In the genomic region with DNA sequence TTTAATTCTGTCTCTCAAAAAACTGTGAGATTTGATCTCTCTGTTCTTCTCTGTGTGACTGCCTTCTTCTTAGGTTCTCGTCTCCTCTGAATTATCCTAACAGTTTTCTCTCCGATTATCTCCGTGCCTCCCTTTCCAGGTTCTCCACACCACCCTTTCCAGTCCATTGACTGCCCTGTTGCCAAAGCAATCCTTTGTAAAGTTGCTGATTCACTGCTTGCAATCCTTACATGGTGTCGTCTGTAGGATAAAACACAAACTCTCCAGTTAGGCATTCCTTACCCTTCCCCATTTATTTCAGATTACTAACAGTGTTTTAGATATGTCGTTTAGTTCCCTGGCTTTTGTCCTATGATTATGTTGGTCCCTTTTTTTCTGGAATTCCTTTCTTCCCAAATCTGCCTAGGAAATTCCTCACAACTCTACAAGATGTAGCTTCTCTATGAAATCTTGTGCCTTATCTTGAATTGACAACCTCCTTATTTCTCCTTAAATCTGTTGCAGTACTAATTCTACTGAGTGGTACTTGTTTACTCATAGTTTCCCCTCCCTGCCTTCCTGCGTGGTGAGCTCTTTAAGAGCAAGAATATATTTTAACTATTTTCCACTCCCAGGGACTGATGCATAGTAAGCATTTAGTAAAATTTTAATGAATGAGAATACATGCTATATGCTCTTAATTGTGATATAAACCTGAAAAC, we compare ENCODE assay signal across 13 cellular contexts. TPM values are rescaled to one million over a fixed set of nuclear protein-coding genes. Genes with fewer than 3 reads are reported as not detected.
A peak's percentile ranks its signal among the peaks of the same experiment; 100 is the strongest.
DNase-seq lines count a peak whose midpoint lies in the region; ATAC-seq and TF ChIP-seq lines count a peak whose summit lies in the region.
"Had no signal": no experiment of that assay in that cellular context is flagged by ENCODE, and none has a peak within 500 bp of the region (broad histone marks: within the 10 kb centered on the region; RNA-seq: fewer than 3 reads in every experiment).

No MANE protein-coding gene starts in this region.

- H3K27me3 ChIP-seq in GM23248 (replicated peaks; ENCODE audit: insufficient read depth) (no peaks in the 10 kb centered on the region), HUES64 (ENCODE audit: insufficient read depth, low read length) (no peaks in the 10 kb centered on the region), osteoblast (ENCODE audit: insufficient read depth, low read length) (no peaks in the 10 kb centered on the region)
- H3K27me3 ChIP-seq: stomach had no signal

- no peak overlapping the region for H3K4me2 ChIP-seq in GM23248 (ENCODE audit: unreplicated experiment)
- H3K4me2 ChIP-seq in osteoblast (ENCODE audit: insufficient read depth, low read length) = no peak overlapping the region

- DNase-seq in GM23248 (peak; percentile 4), choroid plexus epithelial cell (ENCODE audit: low read depth) (peak; percentile 24), osteoblast (ENCODE audit: insufficient read length, low spot score, missing footprints) (peak; percentile 34)
- DNase-seq: DMS79; effector CD4-positive, alpha-beta T cell; NCI-H1105; stomach had no signal

- H3K4me3 ChIP-seq in GM23248 (no peak overlapping the region), HUES64 (ENCODE audit: low read length) (no peak overlapping the region), choroid plexus epithelial cell (ENCODE audit: low read depth, low read length) (no peak overlapping the region), osteoblast (ENCODE audit: insufficient read depth, low read length) (no peak overlapping the region)
- H3K4me3 ChIP-seq: HAP-1, stomach had no signal

- no peaks in the 10 kb centered on the region for H3K4me1 ChIP-seq in GM23248 (ENCODE audit: insufficient read depth)
- peaks cover 6% of the 10 kb centered on the region; the same call in 1 of the 2 replicates for H3K4me1 ChIP-seq in HUES64 (ENCODE audit: insufficient read depth, low read length)
- H3K4me1 ChIP-seq in osteoblast (ENCODE audit: insufficient read depth, low read length) = peaks cover 6% of the 10 kb centered on the region

- no peaks in the 10 kb centered on the region for H3K9me3 ChIP-seq in GM23248 (ENCODE audit: low read depth)
- H3K9me3 ChIP-seq in HUES64 (ENCODE audit: insufficient read depth, low read depth, low read length) = no peaks in the 10 kb centered on the region
- H3K9me3 ChIP-seq in osteoblast (ENCODE audit: low read depth, low read length) = no peaks in the 10 kb centered on the region
- H3K9me3 ChIP-seq: HAP-1, stomach had no signal

- H2AFZ ChIP-seq in GM23248 (no peak overlapping the region), osteoblast (ENCODE audit: low read length) (no peak overlapping the region)

- H4K20me1 ChIP-seq in GM23248 (ENCODE audit: insufficient read depth) (no peaks in the 10 kb centered on the region), osteoblast (ENCODE audit: insufficient read depth, low read length) (no peaks in the 10 kb centered on the region)

- H3K79me2 ChIP-seq in GM23248 (ENCODE audit: insufficient read depth) (peaks cover 9% of the 10 kb centered on the region; the same call in 1 of the 2 replicates), osteoblast (ENCODE audit: insufficient read depth, low read length) (peaks cover 7% of the 10 kb centered on the region)

- peaks cover 33% of the 10 kb centered on the region for H3K36me3 ChIP-seq in GM23248 (ENCODE audit: low read depth)
- H3K36me3 ChIP-seq in HUES64 (ENCODE audit: insufficient read depth, low read length) = peaks cover 91% of the 10 kb centered on the region
- H3K36me3 ChIP-seq in osteoblast (ENCODE audit: insufficient read depth, low read length) = peaks cover 38% of the 10 kb centered on the region

- no peak for TF ChIP-seq CTCF in choroid plexus epithelial cell (conservative IDR thresholded peaks at IDR 0.05; ENCODE audit: low read depth, low read length)
- no peak for TF ChIP-seq CTCF in osteoblast (IDR thresholded peaks at IDR 0.05; ENCODE audit: extremely low read depth, low read depth, low read length)

- H3K27ac ChIP-seq in GM23248 = 0 out of 2 replicates have a peak overlapping the region, but pooled peaks have one; percentile 1
- peak overlapping the region; percentile 25; the same call in 1 of the 2 replicates for H3K27ac ChIP-seq in HUES64 (ENCODE audit: low read depth, low read length)
- H3K27ac ChIP-seq in osteoblast (ENCODE audit: low read depth, low read length) = peak overlapping the region; percentile 51
- H3K27ac ChIP-seq: C4-2B, stomach had no signal

- H3K9ac ChIP-seq in GM23248 (no peak overlapping the region), HUES64 (ENCODE audit: low read depth, low read length) (no peak overlapping the region; the same call in 1 of the 2 replicates)

- H3K9me2 ChIP-seq in GM23248 (ENCODE audit: insufficient read depth) = no peaks in the 10 kb centered on the region

- ATAC-seq in GM21717 (IDR thresholded peaks at IDR 0.05; ENCODE audit: unreplicated experiment) (no peak), GM21423 (IDR thresholded peaks at IDR 0.05; ENCODE audit: unreplicated experiment) (no peak), HG03457 (IDR thresholded peaks at IDR 0.05; ENCODE audit: unreplicated experiment) (no peak)

- in situ Hi-C loops in GM23248 (cut with MboI) = no loop called here

- 82 to 87% methylated on average over 6 of the region's 6 CpGs for WGBS in GM23248 (ENCODE audit: low coverage in 1 of 2, low lambda C conversion rate in 2 of 2, missing lambda C conversion rate in 2 of 2), 2 experiments
- 93% methylated on average over 5 of the region's 6 CpGs for WGBS in HUES64

- no peaks in the 10 kb centered on the region for H3F3A ChIP-seq in GM23248 (ENCODE audit: insufficient read depth)

RNA-seq across cellular contexts. Expression of a gene that starts 22.3 kb away (rescaled TPM):
- 11.4 and 13.8 TPM in 2 replicates for total RNA-seq in GM23248 (2014; rRNA removed; shearing (Covaris generic))
- 21.7 and 25.8 TPM in 2 replicates for polyA plus RNA-seq in GM23248 (2016; fragmentation: Nextera tagmentation; extraction: Ambion mirVana)
- polyA plus RNA-seq in HUES64 (2013, experiment 1 of 2) = 17.4 TPM
- 20.4 TPM for polyA plus RNA-seq in HUES64 (2013, experiment 2 of 2)
- 39.8 and 51.3 TPM in 2 replicates for total RNA-seq in osteoblast

RNA-seq across cellular contexts. Expression of a gene that starts 45.2 kb away (rescaled TPM):
- 7.7 and 9.9 TPM in 2 replicates for total RNA-seq in GM23248 (2014; rRNA removed; shearing (Covaris generic))
- 5.7 and 6.3 TPM in 2 replicates for polyA plus RNA-seq in GM23248 (2016; fragmentation: Nextera tagmentation; extraction: Ambion mirVana)
- polyA plus RNA-seq in HUES64 (2013, experiment 1 of 2) = 15.0 TPM
- polyA plus RNA-seq in HUES64 (2013, experiment 2 of 2) = 13.2 TPM
- 15.9 and 17.4 TPM in 2 replicates for total RNA-seq in osteoblast

Comparison
In these comparisons a context has a peak if more than half of its experiments do, and no peak if none do; other contexts are left out.
1. H3K27ac ChIP-seq: peak in every context shown above with its lines; median percentile 51 in osteoblast; 25 in HUES64; 1 in GM23248.